In genomic region chr5:40217509-40217908, GRCh38 we compare ENCODE assay signal across 28 cellular contexts.
"Had no signal": no experiment of that assay in that cellular context is flagged by ENCODE, and none has a peak within 500 bp of the region (broad histone marks: within the 10 kb centered on the region; RNA-seq: fewer than 3 reads in every experiment).

No MANE protein-coding gene starts in this region.

- H3K4me3 ChIP-seq: dorsolateral prefrontal cortex, gastrocnemius medialis, heart left ventricle, hepatocyte, left lung, mucosa of descending colon, prostate gland, right atrium auricular region, smooth muscle cell, stomach, thyroid gland, vagina had no signal

- FAIRE-seq: islet of Langerhans had no signal

- H3K27me3 ChIP-seq: gastrocnemius medialis, heart left ventricle, hepatocyte, left lung, right atrium auricular region, stomach, thyroid gland, vagina had no signal

- H3K4me3 Mint-ChIP-seq: mesothelial cell of epicardium; naive B cell; natural killer cell treated with Interleukin-12 subunit alpha and Interleukin-12 subunit beta and Interleukin-15 and Interleukin-18, amount 100 ng/mL, for 72 hours; neural crest cell had no signal

- H3K9me3 ChIP-seq: gastrocnemius medialis, heart left ventricle, left lung, mucosa of descending colon, prostate gland, right atrium auricular region, stomach, thyroid gland, vagina had no signal

- ATAC-seq: gastrocnemius medialis, heart left ventricle, left cardiac atrium, left lung, mucosa of descending colon, sciatic nerve had no signal

- H3K36me3 ChIP-seq: gastrocnemius medialis, heart left ventricle, left lung, prostate gland, right atrium auricular region, stomach, thyroid gland, vagina had no signal

- H3K4me1 ChIP-seq: gastrocnemius medialis, heart left ventricle, left lung, prostate gland, right atrium auricular region, stomach, vagina had no signal

- DNase-seq: dorsolateral prefrontal cortex; effector CD4-positive, alpha-beta T cell; foreskin fibroblast; gastrocnemius medialis; heart left ventricle; left cardiac atrium; left lung; mesenchymal stem cell; mucosa of descending colon; naive B cell; stimulated activated CD4-positive, alpha-beta T cell treated with anti-CD3 and anti-CD28 coated beads, Interleukin-12 subunit alpha, Interleukin-12 subunit beta, amount 100 ng/mL, for 4 hours; stimulated activated CD4-positive, alpha-beta T cell treated with anti-CD3 and anti-CD28 coated beads, Interleukin-1b, Interleukin-23, amount 100 ng/mL, for 48 hours; stimulated activated CD4-positive, alpha-beta T cell treated with anti-CD3 and anti-CD28 coated beads, Interleukin-4, amount 100 ng/mL, for 1 hour; stimulated activated CD8-positive, alpha-beta memory T cell treated with anti-CD3 and anti-CD28 coated beads, Interleukin-4, amount 100 ng/mL, for 48 hours; stimulated activated naive CD4-positive, alpha-beta T cell treated with Interleukin-2 at 50 U/mL for 16 hours; stomach; thyroid gland; trophoblast cell had no signal

- H3K4me2 ChIP-seq: hepatocyte, smooth muscle cell had no signal

- H3K27ac Mint-ChIP-seq: mesothelial cell of epicardium had no signal

- H3K4me1 Mint-ChIP-seq: naive B cell had no signal

- H2AFZ ChIP-seq: hepatocyte had no signal

- H3K27ac ChIP-seq: dorsolateral prefrontal cortex, gastrocnemius medialis, heart left ventricle, hepatocyte, left lung, prostate gland, right atrium auricular region, stomach, thyroid gland, vagina had no signal

- H3K36me3 Mint-ChIP-seq: mesothelial cell of epicardium had no signal

- H3K79me2 ChIP-seq: hepatocyte had no signal
